Comparison of ENCODE assay signal across 1 cellular context in the genomic region with DNA sequence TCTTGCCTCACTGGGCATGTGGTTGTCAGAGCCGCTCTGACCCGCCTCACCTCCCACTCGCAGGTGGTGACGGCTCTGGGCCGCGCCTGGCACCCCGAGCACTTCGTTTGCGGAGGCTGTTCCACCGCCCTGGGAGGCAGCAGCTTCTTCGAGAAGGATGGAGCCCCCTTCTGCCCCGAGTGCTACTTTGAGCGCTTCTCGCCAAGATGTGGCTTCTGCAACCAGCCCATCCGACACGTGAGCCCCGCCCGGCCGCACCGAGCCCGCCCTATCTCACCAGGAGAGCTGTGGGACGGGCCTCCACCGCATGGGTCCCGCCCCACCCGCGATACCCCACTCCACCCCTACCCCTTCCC.
TF ChIP-seq lines count a peak whose summit lies in the region.

No MANE protein-coding gene starts in this region.

TF ChIP-seq in SK-N-SH, 30 proteins besides CTCF, POLR2A, EP300 and RAD21 (continued from another document):
- TF ChIP-seq, protein P1, sequence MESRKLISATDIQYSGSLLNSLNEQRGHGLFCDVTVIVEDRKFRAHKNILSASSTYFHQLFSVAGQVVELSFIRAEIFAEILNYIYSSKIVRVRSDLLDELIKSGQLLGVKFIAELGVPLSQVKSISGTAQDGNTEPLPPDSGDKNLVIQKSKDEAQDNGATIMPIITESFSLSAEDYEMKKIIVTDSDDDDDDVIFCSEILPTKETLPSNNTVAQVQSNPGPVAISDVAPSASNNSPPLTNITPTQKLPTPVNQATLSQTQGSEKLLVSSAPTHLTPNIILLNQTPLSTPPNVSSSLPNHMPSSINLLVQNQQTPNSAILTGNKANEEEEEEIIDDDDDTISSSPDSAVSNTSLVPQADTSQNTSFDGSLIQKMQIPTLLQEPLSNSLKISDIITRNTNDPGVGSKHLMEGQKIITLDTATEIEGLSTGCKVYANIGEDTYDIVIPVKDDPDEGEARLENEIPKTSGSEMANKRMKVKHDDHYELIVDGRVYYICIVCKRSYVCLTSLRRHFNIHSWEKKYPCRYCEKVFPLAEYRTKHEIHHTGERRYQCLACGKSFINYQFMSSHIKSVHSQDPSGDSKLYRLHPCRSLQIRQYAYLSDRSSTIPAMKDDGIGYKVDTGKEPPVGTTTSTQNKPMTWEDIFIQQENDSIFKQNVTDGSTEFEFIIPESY (IDR thresholded peaks at IDR 0.05; ENCODE audit: borderline replicate concordance, low read depth) = no peak
- no peak for TF ChIP-seq YY1 (IDR thresholded peaks at IDR 0.05; ENCODE audit: low read depth)
- no peak for TF ChIP-seq RXRA (IDR thresholded peaks at IDR 0.05; ENCODE audit: borderline replicate concordance, low read depth)
- TF ChIP-seq CHD2 (IDR thresholded peaks at IDR 0.05; ENCODE audit: low read length, partially characterized antibody) = no peak
- TF ChIP-seq NRF1 (IDR thresholded peaks at IDR 0.05; ENCODE audit: low read depth, low read length) = no peak
- no peak for TF ChIP-seq TEAD4 (IDR thresholded peaks at IDR 0.05; ENCODE audit: borderline replicate concordance, insufficient read depth)
- TF ChIP-seq FOXJ3 (CRISPR knock-in tag; IDR thresholded peaks at IDR 0.05) = no peak
- TF ChIP-seq, protein P2, sequence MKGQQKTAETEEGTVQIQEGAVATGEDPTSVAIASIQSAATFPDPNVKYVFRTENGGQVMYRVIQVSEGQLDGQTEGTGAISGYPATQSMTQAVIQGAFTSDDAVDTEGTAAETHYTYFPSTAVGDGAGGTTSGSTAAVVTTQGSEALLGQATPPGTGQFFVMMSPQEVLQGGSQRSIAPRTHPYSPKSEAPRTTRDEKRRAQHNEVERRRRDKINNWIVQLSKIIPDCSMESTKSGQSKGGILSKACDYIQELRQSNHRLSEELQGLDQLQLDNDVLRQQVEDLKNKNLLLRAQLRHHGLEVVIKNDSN (IDR thresholded peaks at IDR 0.05; ENCODE audit: borderline replicate concordance, low read depth) = no peak
- no peak for TF ChIP-seq SMC3 (IDR thresholded peaks at IDR 0.05; ENCODE audit: low read depth, low read length)
